Comparison of ENCODE assay signal across 16 cellular contexts in genomic region chr12:6845395-6845794, GRCh38. TPM values are rescaled to one million over a fixed set of nuclear protein-coding genes. Genes with fewer than 3 reads are reported as not detected.
DNase-seq lines count a peak whose midpoint lies in the region; FAIRE-seq and TF ChIP-seq lines count a peak whose summit lies in the region.
"Had no signal": no experiment of that assay in that cellular context is flagged by ENCODE, and none has a peak within 500 bp of the region (broad histone marks: within the 10 kb centered on the region; RNA-seq: fewer than 3 reads in every experiment).

No MANE protein-coding gene starts in this region.

- H2BK15ac ChIP-seq in H1 (ENCODE audit: low read length): no peak overlapping the region

- H2AK5ac ChIP-seq in H1 (ENCODE audit: low read depth, low read length): no peak overlapping the region

- no peak overlapping the region for H3K4me3 ChIP-seq in HEK293 (ENCODE audit: low read depth, low read length)
- peak overlapping the region; percentile 41 for H3K4me3 ChIP-seq in WERI-Rb-1 (ENCODE audit: low read depth, low read length)
- no peak overlapping the region for H3K4me3 ChIP-seq in H1 (ENCODE audit: extremely low read depth in 1 of 4, insufficient read depth in 2 of 4, low read depth in 3 of 4, low read length in 4 of 4)
- no peak overlapping the region for H3K4me3 ChIP-seq in spleen
- no peak overlapping the region for H3K4me3 ChIP-seq in small intestine (ENCODE audit: low read depth in 1 of 2, low read length in 2 of 2)
- no peak overlapping the region for H3K4me3 ChIP-seq in right atrium auricular region
- H3K4me3 ChIP-seq: BLaER1 treated with 17β-estradiol and CSF1 and Interleukin-3, amounts not matched to agents 10 nM and 100 nM had no signal

- H4K8ac ChIP-seq in H1 (ENCODE audit: extremely low read depth, insufficient read depth, low read length): no peak overlapping the region

- peaks cover 2% of the 10 kb centered on the region for H3K79me1 ChIP-seq in H1 (ENCODE audit: low read depth, low read length)

- no peak overlapping the region for H2AFZ ChIP-seq in H1 (ENCODE audit: low read length)

- H3K23ac ChIP-seq in H1 (ENCODE audit: insufficient read length): no peak overlapping the region

- TF ChIP-seq CTCF in HEK293 (tag by site-specific recombination; IDR thresholded peaks at IDR 0.05) (no peak), WERI-Rb-1 (IDR thresholded peaks at IDR 0.05; ENCODE audit: low read depth, low read length) (no peak), H1 (IDR thresholded peaks at IDR 0.05; ENCODE audit: control extremely low read depth in 1 of 3, insufficient read depth in 1 of 3, low read depth in 1 of 3, low read length in 3 of 3) (no peak), spleen (IDR thresholded peaks at IDR 0.05 in 8 of 11, conservative IDR thresholded peaks at IDR 0.05 in 3 of 11) (no peak), right atrium auricular region (IDR thresholded peaks at IDR 0.05) (no peak)

- no peak overlapping the region for H4K5ac ChIP-seq in H1 (ENCODE audit: insufficient read length, low read depth, low read length)

- H3K23me2 ChIP-seq in H1 (ENCODE audit: low read depth, low read length): peaks cover 3% of the 10 kb centered on the region

- H3K4ac ChIP-seq in H1 (replicated peaks; ENCODE audit: insufficient read length, low read depth, low read length): no peak overlapping the region

- no peak overlapping the region for H2BK20ac ChIP-seq in H1 (ENCODE audit: low read length)

- no peak for TF ChIP-seq POLR2A in H1 (IDR thresholded peaks at IDR 0.05; ENCODE audit: control extremely low read depth in 1 of 2, low read depth in 2 of 2, low read length in 2 of 2)
- no peak for TF ChIP-seq POLR2A in spleen (IDR thresholded peaks at IDR 0.05)

- DNase-seq in WERI-Rb-1 (peak; percentile 21), H1 (ENCODE audit: low read depth in 1 of 2, low spot score in 2 of 2) (no peak), spleen (peak; percentile 71), SKM-1 (lab: John Stamatoyannopoulos, UW; ENCODE audit: unreplicated experiment) (no peak), small intestine (no peak), right atrium auricular region (ENCODE audit: low spot score) (no peak), occipital lobe (lab: John Stamatoyannopoulos, UW) (no peak)
- DNase-seq: ACHN; Calu3; CD4-positive, CD25-positive, alpha-beta regulatory T cell; DMS 273 treated with DMSO at 0.1 percent for 48 hours had no signal

- no peak overlapping the region for H2BK5ac ChIP-seq in H1 (ENCODE audit: low read depth, low read length)

- H3K27ac ChIP-seq in HEK293 (ENCODE audit: extremely low read depth, low read depth, low read length): no peak overlapping the region
- H3K27ac ChIP-seq in WERI-Rb-1: peak overlapping the region; percentile 92
- no peak overlapping the region for H3K27ac ChIP-seq in H1 (ENCODE audit: low read depth, low read length)
- no peak overlapping the region for H3K27ac ChIP-seq in spleen
- H3K27ac ChIP-seq in small intestine (ENCODE audit: low read depth in 1 of 2, low read length in 1 of 2): no peak overlapping the region
- no peak overlapping the region for H3K27ac ChIP-seq in right atrium auricular region
- H3K27ac ChIP-seq: BLaER1 treated with 17β-estradiol and CSF1 and Interleukin-3, amounts not matched to agents 10 nM and 100 nM; HL-60 had no signal

- no peak overlapping the region for H3K14ac ChIP-seq in H1 (ENCODE audit: insufficient read length)

- H4K91ac ChIP-seq in H1 (replicated peaks; ENCODE audit: insufficient read length, low read length): no peak overlapping the region

- FAIRE-seq in H1 (lab: Jason Lieb, UNC) (no peak), small intestine (lab: Jason Lieb, UNC) (no peak)
- FAIRE-seq: GM12891, H54 had no signal

- H3K27me3 ChIP-seq in WERI-Rb-1 (ENCODE audit: insufficient read depth, low read depth, severe bottlenecking) (no peaks in the 10 kb centered on the region), H1 (replicated peaks in 1 of 4; ENCODE audit: control insufficient read depth in 3 of 4, extremely low read depth in 1 of 4, insufficient read depth in 3 of 4, low read length in 3 of 4) (no peaks in the 10 kb centered on the region), spleen (replicated peaks in 1 of 7) (peaks cover 0 to 7% (median 0%) of the 10 kb centered on the region in 7 donors), small intestine (ENCODE audit: control insufficient read depth in 2 of 2, insufficient read depth in 2 of 2, low read length in 2 of 2) (no peaks in the 10 kb centered on the region), right atrium auricular region (no peaks in the 10 kb centered on the region)
- H3K27me3 ChIP-seq: BLaER1 treated with 17β-estradiol and CSF1 and Interleukin-3, amounts not matched to agents 10 nM and 100 nM had no signal

- POLR2A ChIA-PET in HEK293 (lab: Yijun Ruan, JAX): interaction anchor here (0.5 to 5.6 kb wide), 5 partner anchors 21 to 223 kb away, joined by 3 to 16 read pairs (median 4); partner anchors contain the start of gene SPSB2
- POLR2A ChIA-PET in H1 (lab: Charles Lee; ENCODE audit: partially characterized antibody): interaction anchor here (0.6 to 25.7 kb wide), 3 partner anchors 14 to 75 kb away, joined by 3 to 588 read pairs (median 388); partner anchors contain the start of genes GNB3, GPR162, P3H3 and SPSB2

- intact Hi-C loops in spleen (cut with DNase I; ENCODE audit: low total_unique reads): no loop called here

- H3K18ac ChIP-seq in H1 (ENCODE audit: extremely low read depth, low read length): no peak overlapping the region

- CTCF ChIA-PET in HEK293 (lab: Yijun Ruan, JAX) (interaction anchor here (8.1 kb wide), 1 partner anchor 12 kb away, joined by 75 read pairs; no protein-coding TSS in a partner anchor), H1 (lab: Charles Lee; ENCODE audit: partially characterized antibody) (interaction anchor here (0.7 to 19.8 kb wide), 4 partner anchors 12 to 139 kb away, joined by 3 to 292 read pairs (median 19); partner anchors contain the start of genes GNB3, MLF2 and P3H3)

- H3K9me3 ChIP-seq in HEK293 (ENCODE audit: control insufficient read depth, insufficient read depth, low read depth, low read length) (no peaks in the 10 kb centered on the region), WERI-Rb-1 (ENCODE audit: severe bottlenecking) (no peaks in the 10 kb centered on the region), H1 (ENCODE audit: insufficient read depth in 2 of 2, low read depth in 1 of 2, low read length in 1 of 2) (no peaks in the 10 kb centered on the region), spleen (no peaks in the 10 kb centered on the region), small intestine (ENCODE audit: control insufficient read depth, low read depth) (no peaks in the 10 kb centered on the region), right atrium auricular region (no peaks in the 10 kb centered on the region)
- H3K9me3 ChIP-seq: BLaER1 treated with 17β-estradiol and CSF1 and Interleukin-3, amounts not matched to agents 10 nM and 100 nM had no signal

- H3K4me2 ChIP-seq in H1 (ENCODE audit: insufficient read depth in 1 of 2, low read depth in 2 of 2, low read length in 2 of 2): no peak overlapping the region

- no peak for TF ChIP-seq EP300 in H1 (IDR thresholded peaks at IDR 0.05; ENCODE audit: borderline replicate concordance in 1 of 2, low read depth in 2 of 2, low read length in 2 of 2)

- peaks cover 0 to 4% of the 10 kb centered on the region in 2 experiments for H4K20me1 ChIP-seq in H1 (replicated peaks in 1 of 2; ENCODE audit: control insufficient read depth in 1 of 2, insufficient read depth in 2 of 2, low read length in 2 of 2)

- H3K4me1 ChIP-seq in HEK293 (ENCODE audit: control insufficient read depth, insufficient read depth, low read length) (peaks cover 3% of the 10 kb centered on the region; the same call in 1 of the 2 replicates), H1 (replicated peaks in 1 of 4; ENCODE audit: control insufficient read depth in 3 of 4, insufficient read depth in 4 of 4, low read length in 3 of 4) (peaks cover 0 to 6% (median 0%) of the 10 kb centered on the region in 4 experiments; a peak in 1 of 7 replicates), spleen (peaks cover 0 to 11% (median 1%) of the 10 kb centered on the region in 6 donors), small intestine (ENCODE audit: control insufficient read depth in 2 of 2, insufficient read depth in 1 of 2, low read depth in 1 of 2, low read length in 1 of 2) (no peaks in the 10 kb centered on the region), right atrium auricular region (peaks cover 0 to 1% of the 10 kb centered on the region in 2 donors)

- H2BK12ac ChIP-seq in H1 (ENCODE audit: low read depth, low read length): no peak overlapping the region

- TF ChIP-seq RAD21 in H1 (IDR thresholded peaks at IDR 0.05 in 1 of 2, conservative IDR thresholded peaks at IDR 0.05 in 1 of 2; ENCODE audit: low read depth in 2 of 2, low read length in 2 of 2): no peak

- H3K36me3 ChIP-seq in HEK293 (ENCODE audit: control insufficient read depth in 2 of 2, insufficient read depth in 1 of 2, low read length in 2 of 2) (peaks cover 29 to 93% of the 10 kb centered on the region in 2 experiments), WERI-Rb-1 (peaks cover 90% of the 10 kb centered on the region), H1 (ENCODE audit: control insufficient read depth in 2 of 4, insufficient read depth in 4 of 4, low read length in 3 of 4) (peaks cover 15 to 57% (median 42%) of the 10 kb centered on the region in 4 experiments; a peak in 7 of 8 replicates), spleen (peaks cover 0 to 42% (median 0%) of the 10 kb centered on the region in 6 donors), small intestine (ENCODE audit: control insufficient read depth in 2 of 2, insufficient read depth in 2 of 2, low read length in 2 of 2) (peaks cover 0 to 3% of the 10 kb centered on the region in 2 donors), right atrium auricular region (peaks cover 49% of the 10 kb centered on the region)

- no peak overlapping the region for H3K56ac ChIP-seq in H1 (replicated peaks; ENCODE audit: insufficient read length, low read depth, low read length)

- no peak overlapping the region for H3K9ac ChIP-seq in H1 (replicated peaks in 1 of 4; ENCODE audit: extremely low read depth in 1 of 4, low read depth in 3 of 4, low read length in 3 of 4)

- H2BK120ac ChIP-seq in H1 (replicated peaks; ENCODE audit: low read depth, low read length): no peak overlapping the region

- WGBS in H1 (ENCODE audit: extremely low coverage in 1 of 2, insufficient coverage in 1 of 2, insufficient read length in 1 of 2, insufficient replicate concordance in 2 of 2, low coverage in 1 of 2, low lambda C conversion rate in 2 of 2, missing lambda C conversion rate in 1 of 2), 2 experiments: 96% methylated on average over 10 of the region's 17 CpGs; no CpG with 5 or more reads in 1 of the 2 experiments
- 88 to 95% (median 91%) methylated on average over 15 to 17 of the region's 17 CpGs for WGBS in spleen, 5 donors
- WGBS in small intestine, 3 donors: 91 to 96% (median 91%) methylated on average over 17 of the region's 17 CpGs

- peaks cover 0 to 3% of the 10 kb centered on the region in 2 experiments; a peak in 2 of 4 replicates for H3K79me2 ChIP-seq in H1 (ENCODE audit: control insufficient read depth in 1 of 2, insufficient read depth in 2 of 2, low read length in 2 of 2)

RNA-seq across cellular contexts. Expression of gene GNB3, which starts 4.7 kb away (rescaled TPM):
- 9.0 and 9.9 TPM in 2 replicates for total RNA-seq in H1 (2021; fragmentation: NEBNext Ultra II Directional; extraction: Animal tissue kit (Norgen Biotek cat#: 25700))
- polyA plus RNA-seq in H1 (2011; rRNA removed) (9.9 and 13.9 TPM in 2 replicates), spleen (1 to 10 TPM in 1 of 3 donors, under 1 TPM in 2; 0.93 to 1.3 (median 0.94) TPM), small intestine (1 to 10 TPM in 2 of 3 donors, not detected in 1; 1.0 to 3.2 TPM)
- 12.7 TPM for polyA plus RNA-seq in H1 (2011; cell fraction: cytosol; rRNA removed)
- polyA plus RNA-seq in H1 (2011; cell fraction: nucleus; rRNA removed): 82.1 TPM
- polyA plus RNA-seq in H1 (2012, experiment 1 of 2): 10.9 to 15.6 TPM (median 13.3 TPM) in 4 replicates
- polyA plus RNA-seq in H1 (2012, experiment 2 of 2): 7.5 TPM
- 5.5 TPM for polyA plus RNA-seq in H1 (2013, experiment 1 of 2)
- polyA plus RNA-seq in H1 (2013, experiment 2 of 2): 4.9 TPM
- 5.6 and 5.7 TPM in 2 replicates for polyA minus RNA-seq in H1 (2011; rRNA and poly(A)+ RNA removed)
- polyA minus RNA-seq in H1 (2011; cell fraction: cytosol; rRNA and poly(A)+ RNA removed): 6.0 TPM
- polyA minus RNA-seq in H1 (2011; cell fraction: nucleus; rRNA and poly(A)+ RNA removed): 17.2 TPM
- total RNA-seq in spleen (1 to 10 TPM in 6 of 7 donors, under 1 TPM in 1; 0.75 to 3.9 (median 2.6) TPM), right atrium auricular region (1 to 10 TPM in 1 of 2 donors, under 1 TPM in 1; 0.83 to 1.5 TPM), occipital lobe (0.94 TPM)
- total RNA-seq: Calu3; CD4-positive, CD25-positive, alpha-beta regulatory T cell had no signal
- polyA plus RNA-seq: CD4-positive, CD25-positive, alpha-beta regulatory T cell had no signal

RNA-seq across cellular contexts. Expression of gene CDCA3, which starts 5.7 kb away (rescaled TPM):
- 47.4 and 47.7 TPM in 2 replicates for total RNA-seq in H1 (2021; fragmentation: NEBNext Ultra II Directional; extraction: Animal tissue kit (Norgen Biotek cat#: 25700))
- polyA plus RNA-seq in H1 (2011; rRNA removed) (71.2 and 77.0 TPM in 2 replicates), spleen (10 to 100 TPM in 1 of 3 donors, 1 to 10 TPM in 2; 3.6 to 18.1 (median 5.1) TPM), small intestine (10 to 100 TPM; 46.7 to 99.1 (median 51.3) TPM)
- 75.6 TPM for polyA plus RNA-seq in H1 (2011; cell fraction: cytosol; rRNA removed)
- 85.8 TPM for polyA plus RNA-seq in H1 (2011; cell fraction: nucleus; rRNA removed)
- polyA plus RNA-seq in H1 (2012, experiment 1 of 2): 46.7 to 59.8 TPM (median 55.0 TPM) in 4 replicates
- polyA plus RNA-seq in H1 (2012, experiment 2 of 2): 40.3 TPM
- 51.4 TPM for polyA plus RNA-seq in H1 (2013, experiment 1 of 2)
- 48.1 TPM for polyA plus RNA-seq in H1 (2013, experiment 2 of 2)
- polyA minus RNA-seq in H1 (2011; rRNA and poly(A)+ RNA removed): 21.4 and 28.2 TPM in 2 replicates
- 27.6 TPM for polyA minus RNA-seq in H1 (2011; cell fraction: cytosol; rRNA and poly(A)+ RNA removed)
- 55.8 TPM for polyA minus RNA-seq in H1 (2011; cell fraction: nucleus; rRNA and poly(A)+ RNA removed)
- total RNA-seq in spleen (10 to 100 TPM in 1 of 7 donors, 1 to 10 TPM in 6; 1.9 to 10.2 (median 5.8) TPM), right atrium auricular region (1 to 10 TPM in 1 of 2 donors, under 1 TPM in 1; 0.39 to 1.7 TPM), occipital lobe (3.9 TPM)

RNA-seq across cellular contexts. Expression of gene USP5, which starts 6.6 kb away (rescaled TPM):
- 148 and 159 TPM in 2 replicates for total RNA-seq in H1 (2021; fragmentation: NEBNext Ultra II Directional; extraction: Animal tissue kit (Norgen Biotek cat#: 25700))
- 66.5 and 83.9 TPM in 2 replicates for polyA plus RNA-seq in H1 (2011; rRNA removed)
- 90.3 TPM for polyA plus RNA-seq in H1 (2011; cell fraction: cytosol; rRNA removed)
- polyA plus RNA-seq in H1 (2011; cell fraction: nucleus; rRNA removed): 161 TPM
- 75.8 to 102 TPM (median 96.4 TPM) in 4 replicates for polyA plus RNA-seq in H1 (2012, experiment 1 of 2)
- 103 TPM for polyA plus RNA-seq in H1 (2012, experiment 2 of 2)
- 86.0 TPM for polyA plus RNA-seq in H1 (2013, experiment 1 of 2)
- polyA plus RNA-seq in H1 (2013, experiment 2 of 2): 70.7 TPM
- polyA minus RNA-seq in H1 (2011; rRNA and poly(A)+ RNA removed): 132 and 136 TPM in 2 replicates
- polyA minus RNA-seq in H1 (2011; cell fraction: cytosol; rRNA and poly(A)+ RNA removed): 57.0 TPM
- polyA minus RNA-seq in H1 (2011; cell fraction: nucleus; rRNA and poly(A)+ RNA removed): 43.7 TPM
- total RNA-seq in spleen: 10 to 100 TPM; 29.8 to 62.4 (median 53.5) TPM
- polyA plus RNA-seq in spleen: 10 to 100 TPM; 23.1 to 40.5 (median 23.6) TPM
- 10 to 100 TPM; 31.9 to 54.0 (median 33.3) TPM for polyA plus RNA-seq in small intestine
- total RNA-seq in right atrium auricular region: 10 to 100 TPM; 35.3 to 45.1 TPM
- total RNA-seq in occipital lobe: 66.8 TPM

RNA-seq across cellular contexts. Expression of gene P3H3, which starts 17.2 kb away (rescaled TPM):
- 42.4 and 43.5 TPM in 2 replicates for total RNA-seq in H1 (2021; fragmentation: NEBNext Ultra II Directional; extraction: Animal tissue kit (Norgen Biotek cat#: 25700))
- polyA plus RNA-seq in H1 (2011; rRNA removed) (22.9 and 40.9 TPM in 2 replicates), spleen (1 to 10 TPM; 4.6 to 6.9 (median 4.7) TPM), small intestine (1 to 10 TPM in 2 of 3 donors, under 1 TPM in 1; 0.89 to 7.1 (median 2.7) TPM)
- polyA plus RNA-seq in H1 (2011; cell fraction: cytosol; rRNA removed): 34.9 TPM
- polyA plus RNA-seq in H1 (2011; cell fraction: nucleus; rRNA removed): 89.3 TPM
- 28.7 to 51.3 TPM (median 45.4 TPM) in 4 replicates for polyA plus RNA-seq in H1 (2012, experiment 1 of 2)
- polyA plus RNA-seq in H1 (2012, experiment 2 of 2): 27.7 TPM
- 33.4 TPM for polyA plus RNA-seq in H1 (2013, experiment 1 of 2)
- polyA plus RNA-seq in H1 (2013, experiment 2 of 2): 30.6 TPM
- polyA minus RNA-seq in H1 (2011; rRNA and poly(A)+ RNA removed): 14.7 and 16.0 TPM in 2 replicates
- polyA minus RNA-seq in H1 (2011; cell fraction: cytosol; rRNA and poly(A)+ RNA removed): 21.8 TPM
- 35.7 TPM for polyA minus RNA-seq in H1 (2011; cell fraction: nucleus; rRNA and poly(A)+ RNA removed)
- total RNA-seq in spleen (10 to 100 TPM in 2 of 7 donors, 1 to 10 TPM in 5; 4.2 to 11.7 (median 6.8) TPM), right atrium auricular region (10 to 100 TPM in 1 of 2 donors, 1 to 10 TPM in 1; 7.0 to 11.0 TPM), occipital lobe (11.2 TPM)

RNA-seq across cellular contexts. Expression of gene TPI1, which starts 21.9 kb away (rescaled TPM):
- total RNA-seq in H1 (2021; fragmentation: NEBNext Ultra II Directional; extraction: Animal tissue kit (Norgen Biotek cat#: 25700)): 902 and 910 TPM in 2 replicates
- polyA plus RNA-seq in H1 (2011; rRNA removed) (2,591 and 3,018 TPM in 2 replicates), spleen (100 to 1,000 TPM; 234 to 364 (median 311) TPM), small intestine (1,000 to 10,000 TPM in 2 of 3 donors, 100 to 1,000 TPM in 1; 898 to 1,439 (median 1,182) TPM)
- 1,965 TPM for polyA plus RNA-seq in H1 (2011; cell fraction: cytosol; rRNA removed)
- 2,364 TPM for polyA plus RNA-seq in H1 (2011; cell fraction: nucleus; rRNA removed)
- polyA plus RNA-seq in H1 (2012, experiment 1 of 2): 941 to 1,281 TPM (median 1,168 TPM) in 4 replicates
- 1,637 TPM for polyA plus RNA-seq in H1 (2012, experiment 2 of 2)
- 844 TPM for polyA plus RNA-seq in H1 (2013, experiment 1 of 2)
- 780 TPM for polyA plus RNA-seq in H1 (2013, experiment 2 of 2)
- 2,114 and 2,462 TPM in 2 replicates for polyA minus RNA-seq in H1 (2011; rRNA and poly(A)+ RNA removed)
- 467 TPM for polyA minus RNA-seq in H1 (2011; cell fraction: cytosol; rRNA and poly(A)+ RNA removed)
- polyA minus RNA-seq in H1 (2011; cell fraction: nucleus; rRNA and poly(A)+ RNA removed): 555 TPM
- total RNA-seq in spleen (100 to 1,000 TPM; 218 to 471 (median 288) TPM), right atrium auricular region (100 to 1,000 TPM; 755 to 842 TPM), occipital lobe (179 TPM)

Comparison
In these comparisons a context has a peak if more than half of its experiments do, and no peak if none do; other contexts are left out.
1. DNase-seq: peak in WERI-Rb-1 (single experiment) and spleen (single experiment); none in H1 (0 of 2), SKM-1 (single experiment), small intestine (single experiment), right atrium auricular region (single experiment) and occipital lobe (single experiment).